In the genomic region with DNA sequence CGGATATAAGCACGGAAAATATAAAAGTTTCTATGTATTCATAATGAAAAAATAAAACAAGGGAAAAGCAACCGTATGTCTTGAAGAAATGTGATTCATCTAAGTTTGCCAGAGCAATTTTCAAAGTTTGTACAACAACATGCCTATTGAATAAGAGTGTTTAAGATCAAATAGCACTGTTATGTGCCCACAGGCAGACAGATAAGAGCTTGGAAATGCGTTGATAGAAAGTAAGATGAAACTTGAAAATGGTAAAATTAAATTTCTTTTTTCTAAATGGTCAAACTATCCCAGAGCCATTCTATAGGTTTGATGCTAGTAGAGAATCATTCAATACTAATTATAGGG, we compare ENCODE assay signal across 1 cellular context.
TF ChIP-seq lines count a peak whose summit lies in the region.

No MANE protein-coding gene starts in this region.

TF ChIP-seq in SK-N-SH treated with all-trans-retinoic acid at 6 μM for 48 hours, 23 proteins besides CTCF, POLR2A, EP300 and RAD21 (continued from another document):
- TF ChIP-seq CSRNP3 (CRISPR knock-in tag; IDR thresholded peaks at IDR 0.05) (no peak), ZNF8 (CRISPR knock-in tag; IDR thresholded peaks at IDR 0.05) (no peak), TOX (CRISPR knock-in tag; IDR thresholded peaks at IDR 0.05; ENCODE audit: borderline replicate concordance) (no peak), ZNF565 (CRISPR knock-in tag; conservative IDR thresholded peaks at IDR 0.05; ENCODE audit: low read depth) (no peak), PPARA (CRISPR knock-in tag; IDR thresholded peaks at IDR 0.05; ENCODE audit: borderline replicate concordance) (no peak), PATZ1 (CRISPR knock-in tag; IDR thresholded peaks at IDR 0.05; ENCODE audit: borderline replicate concordance) (no peak)
